In genomic region chr5:56824019-56824418, GRCh38 we compare ENCODE assay signal across 22 cellular contexts. TPM values are rescaled to one million over a fixed set of nuclear protein-coding genes. Genes with fewer than 3 reads are reported as not detected.
DNase-seq lines count a peak whose midpoint lies in the region; ATAC-seq and TF ChIP-seq lines count a peak whose summit lies in the region.
"Had no signal": no experiment of that assay in that cellular context is flagged by ENCODE, and none has a peak within 500 bp of the region (broad histone marks: within the 10 kb centered on the region; RNA-seq: fewer than 3 reads in every experiment).

No MANE protein-coding gene starts in this region.

- H3K4me3 ChIP-seq in breast epithelium: no peak overlapping the region
- H3K4me3 ChIP-seq in mammary epithelial cell (replicated peaks in 1 of 3; ENCODE audit: insufficient read depth in 1 of 3, low read depth in 2 of 3, low read length in 3 of 3): no peak overlapping the region
- H3K4me3 ChIP-seq in H7 (ENCODE audit: insufficient read depth, low read depth, low read length): no peak overlapping the region
- H3K4me3 ChIP-seq: mucosa of descending colon, neural progenitor cell, suprapubic skin, vagina had no signal

- peak overlapping the region; percentile 20 for H3K27ac ChIP-seq in breast epithelium
- H3K27ac ChIP-seq in mammary epithelial cell (ENCODE audit: insufficient read depth, low read depth, low read length): no peak overlapping the region
- H3K27ac ChIP-seq: neural progenitor cell, psoas muscle, suprapubic skin, vagina had no signal

- H3K4me1 ChIP-seq in breast epithelium (peaks cover 0 to 10% of the 10 kb centered on the region in 2 donors), mammary epithelial cell (ENCODE audit: insufficient read depth, low read length) (peaks cover 15% of the 10 kb centered on the region)

- no peaks in the 10 kb centered on the region for H4K20me1 ChIP-seq in mammary epithelial cell (ENCODE audit: insufficient read depth, low read length)

- ATAC-seq in T-cell (replicated peaks in 1 of 4) (peak in 1 of 4 experiments; percentile 7), GM21576 (IDR thresholded peaks at IDR 0.05; ENCODE audit: unreplicated experiment) (no peak)
- ATAC-seq: left ventricle myocardium superior, mucosa of descending colon, psoas muscle had no signal

- H3K9me3 ChIP-seq in breast epithelium (no peaks in the 10 kb centered on the region), mammary epithelial cell (replicated peaks; ENCODE audit: insufficient read depth, low read length) (no peaks in the 10 kb centered on the region)
- H3K9me3 ChIP-seq: mucosa of descending colon, psoas muscle, suprapubic skin, vagina had no signal

- H3K36me3 Mint-ChIP-seq in T-cell: peaks cover 27% of the 10 kb centered on the region
- H3K36me3 Mint-ChIP-seq in mesothelial cell of epicardium: peaks cover 2% of the 10 kb centered on the region

- TF ChIP-seq CTCF in breast epithelium (IDR thresholded peaks at IDR 0.05) (no peak), mammary epithelial cell (conservative IDR thresholded peaks at IDR 0.05 in 1 of 2, IDR thresholded peaks at IDR 0.05 in 1 of 2; ENCODE audit: extremely low read depth in 1 of 2, insufficient read depth in 1 of 2, low read depth in 1 of 2, low read length in 2 of 2) (no peak), mesothelial cell of epicardium (IDR thresholded peaks at IDR 0.05; ENCODE audit: unreplicated experiment) (no peak)

- in situ Hi-C loops in mammary epithelial cell (cut with MboI; ENCODE audit: low sequenced_read_pairs in 2 of 2): no loop called here

- H3K27me3 Mint-ChIP-seq in T-cell: no peaks in the 10 kb centered on the region
- no peaks in the 10 kb centered on the region for H3K27me3 Mint-ChIP-seq in mesothelial cell of epicardium (ENCODE audit: low read depth)
- H3K27me3 Mint-ChIP-seq: activated naive CD8-positive, alpha-beta T cell treated with anti-CD3 and anti-CD28 coated beads, Interleukin-2, amount 10 ng/mL, durations not matched to agents 7 days and 5 days had no signal

- no peaks in the 10 kb centered on the region for H3K36me3 ChIP-seq in breast epithelium
- no peaks in the 10 kb centered on the region for H3K36me3 ChIP-seq in mammary epithelial cell (ENCODE audit: insufficient read depth, low read length)
- no peaks in the 10 kb centered on the region for H3K36me3 ChIP-seq in H7 (replicated peaks; ENCODE audit: control insufficient read depth, insufficient read depth, low read length)
- H3K36me3 ChIP-seq: neural progenitor cell, suprapubic skin, vagina had no signal

- H3K27ac Mint-ChIP-seq in T-cell: peak overlapping the region; percentile 18 to 83
- H3K27ac Mint-ChIP-seq in mesothelial cell of epicardium: peak overlapping the region; percentile 32
- H3K27ac Mint-ChIP-seq: activated naive CD8-positive, alpha-beta T cell treated with anti-CD3 and anti-CD28 coated beads, Interleukin-2, amount 10 ng/mL, durations not matched to agents 7 days and 5 days; neural progenitor cell had no signal

- DNase-seq in breast epithelium (ENCODE audit: low spot score in 2 of 2) (no peak), mammary epithelial cell (no peak), T-cell (no peak), mesothelial cell of epicardium (ENCODE audit: low spot score in 2 of 2, unreplicated experiment in 2 of 2) (no peak), GDM1 (lab: John Stamatoyannopoulos, UW) (no peak), H7 (no peak)
- DNase-seq: activated naive CD8-positive, alpha-beta T cell treated with anti-CD3 and anti-CD28 coated beads, Interleukin-2, amount 10 ng/mL, durations not matched to agents 7 days and 5 days; effector CD8-positive, alpha-beta T cell; erythroblast; foreskin fibroblast; GOT3; left ventricle myocardium superior; mucosa of descending colon; NCI-H1105; NCI-H446; OCI-M1; psoas muscle; Right ventricle myocardium superior had no signal

- H3K4me2 ChIP-seq in mammary epithelial cell (ENCODE audit: insufficient read depth, low read depth, low read length): no peak overlapping the region
- H3K4me2 ChIP-seq: neural progenitor cell had no signal

- TF ChIP-seq POLR2A in breast epithelium (IDR thresholded peaks at IDR 0.05): no peak

- no peaks in the 10 kb centered on the region for H3K27me3 ChIP-seq in breast epithelium
- no peaks in the 10 kb centered on the region for H3K27me3 ChIP-seq in mammary epithelial cell (ENCODE audit: insufficient read depth, low read length)
- no peaks in the 10 kb centered on the region for H3K27me3 ChIP-seq in H7 (ENCODE audit: control insufficient read depth, insufficient read depth, low read length)
- H3K27me3 ChIP-seq: neural progenitor cell, suprapubic skin, vagina had no signal

- H2AFZ ChIP-seq in mammary epithelial cell (ENCODE audit: low read depth, low read length): no peak overlapping the region
- H2AFZ ChIP-seq: neural progenitor cell had no signal

- BruUV-seq in mammary epithelial cell (replicated peaks; lab: Mats Ljungman, UMichigan): no TSS peak

- peaks cover 94% of the 10 kb centered on the region for H3K79me2 ChIP-seq in mammary epithelial cell (ENCODE audit: insufficient read depth, low read length)

- H3K9me3 Mint-ChIP-seq in T-cell (no peaks in the 10 kb centered on the region), mesothelial cell of epicardium (no peaks in the 10 kb centered on the region)
- H3K9me3 Mint-ChIP-seq: activated naive CD8-positive, alpha-beta T cell treated with anti-CD3 and anti-CD28 coated beads, Interleukin-2, amount 10 ng/mL, durations not matched to agents 7 days and 5 days; neural progenitor cell had no signal

- POLR2A ChIA-PET in T-cell (lab: Charles Lee): no interaction called here

- no peak overlapping the region for H3K9ac ChIP-seq in mammary epithelial cell (ENCODE audit: insufficient read depth, low read length)
- H3K9ac ChIP-seq: neural progenitor cell had no signal

- dilution Hi-C loops in mammary epithelial cell (cut with HindIII; ENCODE audit: low sequenced_read_pairs): loop anchor here (25.0 kb wide), 1 partner anchor 537 kb away; no protein-coding TSS in a partner anchor

- intact Hi-C loops in breast epithelium (cut with DNase I; ENCODE audit: low total_unique reads): no loop called here
- intact Hi-C loops in mammary epithelial cell (cut with micrococcal nuclease): no loop called here

- CTCF ChIA-PET in mammary epithelial cell (lab: Charles Lee; ENCODE audit: low non-redundant PET) (no interaction called here), T-cell (lab: Charles Lee) (interaction anchor here in 1 of 2 donors (0.5 to 2.3 kb wide), 2 partner anchors 14 to 17 kb away, joined by 3 to 11 read pairs; no protein-coding TSS in a partner anchor)

- H3K4me3 Mint-ChIP-seq in T-cell: peak overlapping the region; percentile 18 to 62 (median 44)
- H3K4me3 Mint-ChIP-seq in mesothelial cell of epicardium: no peak overlapping the region
- H3K4me3 Mint-ChIP-seq: activated naive CD8-positive, alpha-beta T cell treated with anti-CD3 and anti-CD28 coated beads, Interleukin-2, amount 10 ng/mL, durations not matched to agents 7 days and 5 days; neural progenitor cell had no signal

- H3K4me1 Mint-ChIP-seq in T-cell: peaks cover 88 to 94% (median 89%) of the 10 kb centered on the region in 3 donors
- peaks cover 66% of the 10 kb centered on the region for H3K4me1 Mint-ChIP-seq in mesothelial cell of epicardium

RNA-seq across cellular contexts. Expression of gene MAP3K1, which starts 8.7 kb away (rescaled TPM):
- total RNA-seq in breast epithelium: 100 to 1,000 TPM in 1 of 3 donors, 10 to 100 TPM in 2; 14.9 to 138 (median 77.7) TPM
- 10 to 100 TPM; 10.0 to 18.7 TPM for total RNA-seq in mammary epithelial cell
- 4.3 TPM for polyA plus RNA-seq in mammary epithelial cell
- polyA minus RNA-seq in mammary epithelial cell: 20.5 TPM
- 10 to 100 TPM; 53.1 to 96.0 (median 80.6) TPM for total RNA-seq in T-cell
- 52.2 to 55.7 TPM (median 54.8 TPM) in 3 replicates for total RNA-seq in mesothelial cell of epicardium
- 18.9 and 21.2 TPM in 2 replicates for total RNA-seq in H7 (2014; rRNA removed; shearing (Covaris generic))
